14 cellular contexts compared by ENCODE assay signal in genomic region chr2:235505210-235505741, GRCh38. TPM values are rescaled to one million over a fixed set of nuclear protein-coding genes. Genes with fewer than 3 reads are reported as not detected.
DNase-seq lines count a peak whose midpoint lies in the region; ATAC-seq and TF ChIP-seq lines count a peak whose summit lies in the region.
"Had no signal": no experiment of that assay in that cellular context is flagged by ENCODE, and none has a peak within 500 bp of the region (broad histone marks: within the 10 kb centered on the region; RNA-seq: fewer than 3 reads in every experiment).

No MANE protein-coding gene starts in this region.

- H3K9me3 Mint-ChIP-seq in neural progenitor cell, result no peaks in the 10 kb centered on the region
- H3K9me3 Mint-ChIP-seq in activated naive CD8-positive, alpha-beta T cell treated with anti-CD3 and anti-CD28 coated beads, Interleukin-2, amount 50 U/mL, for 24 hours, result no peaks in the 10 kb centered on the region
- no peaks in the 10 kb centered on the region for H3K9me3 Mint-ChIP-seq in effector memory CD8-positive, alpha-beta T cell
- H3K9me3 Mint-ChIP-seq: natural killer cell; stimulated activated naive CD8-positive, alpha-beta T cell treated with anti-CD3 and anti-CD28 coated beads, Interleukin-15, amount 100 ng/mL, for 72 hours had no signal

- intact Hi-C loops in left ventricle myocardium superior (cut with micrococcal nuclease), result no loop called here

- H3K36me3 ChIP-seq in neural progenitor cell, result no peaks in the 10 kb centered on the region

- H3K4me3 Mint-ChIP-seq in neural progenitor cell, result no peak overlapping the region
- no peak overlapping the region for H3K4me3 Mint-ChIP-seq in activated naive CD8-positive, alpha-beta T cell treated with anti-CD3 and anti-CD28 coated beads, Interleukin-2, amount 50 U/mL, for 24 hours
- H3K4me3 Mint-ChIP-seq in effector memory CD8-positive, alpha-beta T cell, result peak overlapping the region in 1 of 2 donors; percentile 2
- H3K4me3 Mint-ChIP-seq: natural killer cell; stimulated activated naive CD8-positive, alpha-beta T cell treated with anti-CD3 and anti-CD28 coated beads, Interleukin-15, amount 100 ng/mL, for 72 hours had no signal

- TF ChIP-seq CTCF in neural progenitor cell (IDR thresholded peaks at IDR 0.05), result no peak

- H3F3A ChIP-seq in neural progenitor cell (ENCODE audit: low read depth), result peaks cover 40% of the 10 kb centered on the region

- H3K79me2 ChIP-seq in neural progenitor cell (ENCODE audit: low read depth), result peaks cover 100% of the 10 kb centered on the region

- peaks cover 2% of the 10 kb centered on the region for H3K27me3 Mint-ChIP-seq in neural progenitor cell (ENCODE audit: insufficient read depth, low read depth)
- peaks cover 43% of the 10 kb centered on the region for H3K27me3 Mint-ChIP-seq in activated naive CD8-positive, alpha-beta T cell treated with anti-CD3 and anti-CD28 coated beads, Interleukin-2, amount 50 U/mL, for 24 hours
- H3K27me3 Mint-ChIP-seq in effector memory CD8-positive, alpha-beta T cell, result peaks cover 5 to 28% of the 10 kb centered on the region in 2 donors

- no peak overlapping the region for H2AFZ ChIP-seq in neural progenitor cell (replicated peaks)

- H3K27ac ChIP-seq in neural progenitor cell, result peak overlapping the region; percentile 67
- H3K27ac ChIP-seq: coronary artery had no signal

- no peak overlapping the region for H3K4me3 ChIP-seq in neural progenitor cell
- H3K4me3 ChIP-seq: coronary artery had no signal

- peak overlapping the region; percentile 93 for H3K27ac Mint-ChIP-seq in neural progenitor cell
- no peak overlapping the region for H3K27ac Mint-ChIP-seq in activated naive CD8-positive, alpha-beta T cell treated with anti-CD3 and anti-CD28 coated beads, Interleukin-2, amount 50 U/mL, for 24 hours
- no peak overlapping the region for H3K27ac Mint-ChIP-seq in effector memory CD8-positive, alpha-beta T cell
- H3K27ac Mint-ChIP-seq: natural killer cell; stimulated activated naive CD8-positive, alpha-beta T cell treated with anti-CD3 and anti-CD28 coated beads, Interleukin-15, amount 100 ng/mL, for 72 hours had no signal

- no peak overlapping the region for H3K9ac ChIP-seq in neural progenitor cell

- H3K36me3 Mint-ChIP-seq in neural progenitor cell, result peaks cover 3% of the 10 kb centered on the region
- no peaks in the 10 kb centered on the region for H3K36me3 Mint-ChIP-seq in activated naive CD8-positive, alpha-beta T cell treated with anti-CD3 and anti-CD28 coated beads, Interleukin-2, amount 50 U/mL, for 24 hours (ENCODE audit: low read depth)
- H3K36me3 Mint-ChIP-seq in effector memory CD8-positive, alpha-beta T cell (ENCODE audit: insufficient read depth), result no peaks in the 10 kb centered on the region
- H3K36me3 Mint-ChIP-seq: natural killer cell had no signal

- ATAC-seq in left ventricle myocardium superior (peak; percentile 44), HG03175 (IDR thresholded peaks at IDR 0.05; ENCODE audit: unreplicated experiment) (no peak)
- ATAC-seq in activated naive CD8-positive, alpha-beta T cell treated with anti-CD3 and anti-CD28 coated beads, Interleukin-2, amount 50 U/mL, for 24 hours, result no peak
- ATAC-seq in effector memory CD8-positive, alpha-beta T cell (replicated peaks), result no peak
- ATAC-seq: natural killer cell; stimulated activated naive CD8-positive, alpha-beta T cell treated with anti-CD3 and anti-CD28 coated beads, Interleukin-15, amount 100 ng/mL, for 72 hours had no signal

- peaks cover 65% of the 10 kb centered on the region for H3K4me1 Mint-ChIP-seq in neural progenitor cell
- H3K4me1 Mint-ChIP-seq in activated naive CD8-positive, alpha-beta T cell treated with anti-CD3 and anti-CD28 coated beads, Interleukin-2, amount 50 U/mL, for 24 hours, result peaks cover 8% of the 10 kb centered on the region
- H3K4me1 Mint-ChIP-seq in effector memory CD8-positive, alpha-beta T cell (ENCODE audit: low read depth in 2 of 2), result peaks cover 16 to 18% of the 10 kb centered on the region in 2 donors

- H3K27me3 ChIP-seq in neural progenitor cell, result no peaks in the 10 kb centered on the region

- H3K9me3 ChIP-seq in neural progenitor cell (ENCODE audit: low read depth), result no peaks in the 10 kb centered on the region

- peaks cover 59% of the 10 kb centered on the region for H3K4me1 ChIP-seq in neural progenitor cell

- peak overlapping the region; percentile 57 for H3K4me2 ChIP-seq in neural progenitor cell

- DNase-seq in DMS53 (lab: John Stamatoyannopoulos, UW) (peak; percentile 75), NCI-H69 (lab: John Stamatoyannopoulos, UW) (peak; percentile 16), left ventricle myocardium superior (no peak), neural progenitor cell (ENCODE audit: low spot score) (peak; percentile 40), ureter (ENCODE audit: low spot score) (no peak)
- DNase-seq in activated naive CD8-positive, alpha-beta T cell treated with anti-CD3 and anti-CD28 coated beads, Interleukin-2, amount 50 U/mL, for 24 hours, result no peak
- no peak for DNase-seq in effector memory CD8-positive, alpha-beta T cell
- DNase-seq: activated CD4-positive, alpha-beta T cell treated with anti-CD3 and anti-CD28 coated beads for 4 hours; activated gamma-delta T cell treated with Interleukin-2 at 50 U/mL for 16 hours; natural killer cell; SIG-M5; stimulated activated naive CD8-positive, alpha-beta T cell treated with anti-CD3 and anti-CD28 coated beads, Interleukin-15, amount 100 ng/mL, for 72 hours had no signal

- peaks cover 68% of the 10 kb centered on the region for H4K20me1 ChIP-seq in neural progenitor cell (ENCODE audit: low read depth)

RNA-seq across cellular contexts. Expression of gene AGAP1, which starts 11.4 kb away (rescaled TPM):
- total RNA-seq in left ventricle myocardium superior, result 22.3 TPM
- total RNA-seq in neural progenitor cell (ENCODE audit: low replicate concordance), result 20.4 and 26.9 TPM in 2 replicates
- total RNA-seq in ureter, result 43.2 TPM

Comparison
In these comparisons a context has a peak if more than half of its experiments do, and no peak if none do; other contexts are left out.
1. DNase-seq: peak in DMS53 (single experiment), NCI-H69 (single experiment) and neural progenitor cell (single experiment); none in left ventricle myocardium superior (single experiment), activated naive CD8-positive, alpha-beta T cell treated with anti-CD3 and anti-CD28 coated beads, Interleukin-2, amount 50 U/mL, for 24 hours (single experiment), ureter (single experiment) and effector memory CD8-positive, alpha-beta T cell (0 of 3).